2 cellular contexts compared by ENCODE assay signal in genomic region chr12:124298685-124299410, GRCh38.
TF ChIP-seq lines count a peak whose summit lies in the region.

No MANE protein-coding gene starts in this region.

TF ChIP-seq in HEK293, 187 proteins besides CTCF, POLR2A, EP300 and RAD21:
- TF ChIP-seq ZNF623 (tag by site-specific recombination; IDR thresholded peaks at IDR 0.05) (peak; percentile 98), ZBTB26 (tag by site-specific recombination; optimal IDR thresholded peaks at IDR 0.05) (no peak), ZNF624 (tag by site-specific recombination; IDR thresholded peaks at IDR 0.05) (no peak)

TF ChIP-seq in K562, 482 proteins besides CTCF, POLR2A, EP300 and RAD21:
- TF ChIP-seq MLX (CRISPR knock-in tag; conservative IDR thresholded peaks at IDR 0.05) (no peak), RBM25 (IDR thresholded peaks at IDR 0.05; ENCODE audit: low read depth, low read length, severe bottlenecking) (peak; percentile 81), BCOR (IDR thresholded peaks at IDR 0.05) (peak; percentile 30; the same call in 1 of the 2 replicates), CEBPB (tag; IDR thresholded peaks at IDR 0.05) (no peak), ARID4B (CRISPR knock-in tag; IDR thresholded peaks at IDR 0.05) (no peak), ZNF764 (CRISPR knock-in tag; IDR thresholded peaks at IDR 0.05; ENCODE audit: low read depth) (no peak), HDAC2 (IDR thresholded peaks at IDR 0.05) (no peak)
